In the genomic region with DNA sequence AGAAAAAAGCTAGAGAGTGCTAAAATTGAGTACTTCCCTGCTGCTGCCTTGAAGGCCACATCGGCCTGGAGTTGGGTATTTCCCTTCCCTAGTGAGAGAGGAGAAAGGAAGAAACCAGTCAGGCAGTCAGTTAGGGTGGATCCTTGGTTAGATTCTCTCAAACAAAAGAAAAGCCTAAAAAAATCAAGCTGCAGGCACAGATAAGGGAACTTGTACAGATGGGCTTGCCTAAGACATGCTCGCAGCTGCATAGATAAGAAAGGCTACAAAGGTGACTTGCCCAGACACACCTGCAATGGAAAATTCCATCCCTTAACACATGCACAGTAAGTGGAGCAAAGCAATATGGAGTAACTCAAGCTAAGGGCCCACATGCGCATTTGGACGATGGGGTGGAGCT, we compare ENCODE assay signal across 2 cellular contexts.
TF ChIP-seq lines count a peak whose summit lies in the region.

No MANE protein-coding gene starts in this region.

TF ChIP-seq in GM23338, 12 proteins besides CTCF, POLR2A, EP300 and RAD21 (continues in another document):
- TF ChIP-seq, protein P1, sequence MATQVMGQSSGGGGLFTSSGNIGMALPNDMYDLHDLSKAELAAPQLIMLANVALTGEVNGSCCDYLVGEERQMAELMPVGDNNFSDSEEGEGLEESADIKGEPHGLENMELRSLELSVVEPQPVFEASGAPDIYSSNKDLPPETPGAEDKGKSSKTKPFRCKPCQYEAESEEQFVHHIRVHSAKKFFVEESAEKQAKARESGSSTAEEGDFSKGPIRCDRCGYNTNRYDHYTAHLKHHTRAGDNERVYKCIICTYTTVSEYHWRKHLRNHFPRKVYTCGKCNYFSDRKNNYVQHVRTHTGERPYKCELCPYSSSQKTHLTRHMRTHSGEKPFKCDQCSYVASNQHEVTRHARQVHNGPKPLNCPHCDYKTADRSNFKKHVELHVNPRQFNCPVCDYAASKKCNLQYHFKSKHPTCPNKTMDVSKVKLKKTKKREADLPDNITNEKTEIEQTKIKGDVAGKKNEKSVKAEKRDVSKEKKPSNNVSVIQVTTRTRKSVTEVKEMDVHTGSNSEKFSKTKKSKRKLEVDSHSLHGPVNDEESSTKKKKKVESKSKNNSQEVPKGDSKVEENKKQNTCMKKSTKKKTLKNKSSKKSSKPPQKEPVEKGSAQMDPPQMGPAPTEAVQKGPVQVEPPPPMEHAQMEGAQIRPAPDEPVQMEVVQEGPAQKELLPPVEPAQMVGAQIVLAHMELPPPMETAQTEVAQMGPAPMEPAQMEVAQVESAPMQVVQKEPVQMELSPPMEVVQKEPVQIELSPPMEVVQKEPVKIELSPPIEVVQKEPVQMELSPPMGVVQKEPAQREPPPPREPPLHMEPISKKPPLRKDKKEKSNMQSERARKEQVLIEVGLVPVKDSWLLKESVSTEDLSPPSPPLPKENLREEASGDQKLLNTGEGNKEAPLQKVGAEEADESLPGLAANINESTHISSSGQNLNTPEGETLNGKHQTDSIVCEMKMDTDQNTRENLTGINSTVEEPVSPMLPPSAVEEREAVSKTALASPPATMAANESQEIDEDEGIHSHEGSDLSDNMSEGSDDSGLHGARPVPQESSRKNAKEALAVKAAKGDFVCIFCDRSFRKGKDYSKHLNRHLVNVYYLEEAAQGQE (IDR thresholded peaks at IDR 0.05; ENCODE audit: unreplicated experiment), result no peak
- TF ChIP-seq, protein P2, sequence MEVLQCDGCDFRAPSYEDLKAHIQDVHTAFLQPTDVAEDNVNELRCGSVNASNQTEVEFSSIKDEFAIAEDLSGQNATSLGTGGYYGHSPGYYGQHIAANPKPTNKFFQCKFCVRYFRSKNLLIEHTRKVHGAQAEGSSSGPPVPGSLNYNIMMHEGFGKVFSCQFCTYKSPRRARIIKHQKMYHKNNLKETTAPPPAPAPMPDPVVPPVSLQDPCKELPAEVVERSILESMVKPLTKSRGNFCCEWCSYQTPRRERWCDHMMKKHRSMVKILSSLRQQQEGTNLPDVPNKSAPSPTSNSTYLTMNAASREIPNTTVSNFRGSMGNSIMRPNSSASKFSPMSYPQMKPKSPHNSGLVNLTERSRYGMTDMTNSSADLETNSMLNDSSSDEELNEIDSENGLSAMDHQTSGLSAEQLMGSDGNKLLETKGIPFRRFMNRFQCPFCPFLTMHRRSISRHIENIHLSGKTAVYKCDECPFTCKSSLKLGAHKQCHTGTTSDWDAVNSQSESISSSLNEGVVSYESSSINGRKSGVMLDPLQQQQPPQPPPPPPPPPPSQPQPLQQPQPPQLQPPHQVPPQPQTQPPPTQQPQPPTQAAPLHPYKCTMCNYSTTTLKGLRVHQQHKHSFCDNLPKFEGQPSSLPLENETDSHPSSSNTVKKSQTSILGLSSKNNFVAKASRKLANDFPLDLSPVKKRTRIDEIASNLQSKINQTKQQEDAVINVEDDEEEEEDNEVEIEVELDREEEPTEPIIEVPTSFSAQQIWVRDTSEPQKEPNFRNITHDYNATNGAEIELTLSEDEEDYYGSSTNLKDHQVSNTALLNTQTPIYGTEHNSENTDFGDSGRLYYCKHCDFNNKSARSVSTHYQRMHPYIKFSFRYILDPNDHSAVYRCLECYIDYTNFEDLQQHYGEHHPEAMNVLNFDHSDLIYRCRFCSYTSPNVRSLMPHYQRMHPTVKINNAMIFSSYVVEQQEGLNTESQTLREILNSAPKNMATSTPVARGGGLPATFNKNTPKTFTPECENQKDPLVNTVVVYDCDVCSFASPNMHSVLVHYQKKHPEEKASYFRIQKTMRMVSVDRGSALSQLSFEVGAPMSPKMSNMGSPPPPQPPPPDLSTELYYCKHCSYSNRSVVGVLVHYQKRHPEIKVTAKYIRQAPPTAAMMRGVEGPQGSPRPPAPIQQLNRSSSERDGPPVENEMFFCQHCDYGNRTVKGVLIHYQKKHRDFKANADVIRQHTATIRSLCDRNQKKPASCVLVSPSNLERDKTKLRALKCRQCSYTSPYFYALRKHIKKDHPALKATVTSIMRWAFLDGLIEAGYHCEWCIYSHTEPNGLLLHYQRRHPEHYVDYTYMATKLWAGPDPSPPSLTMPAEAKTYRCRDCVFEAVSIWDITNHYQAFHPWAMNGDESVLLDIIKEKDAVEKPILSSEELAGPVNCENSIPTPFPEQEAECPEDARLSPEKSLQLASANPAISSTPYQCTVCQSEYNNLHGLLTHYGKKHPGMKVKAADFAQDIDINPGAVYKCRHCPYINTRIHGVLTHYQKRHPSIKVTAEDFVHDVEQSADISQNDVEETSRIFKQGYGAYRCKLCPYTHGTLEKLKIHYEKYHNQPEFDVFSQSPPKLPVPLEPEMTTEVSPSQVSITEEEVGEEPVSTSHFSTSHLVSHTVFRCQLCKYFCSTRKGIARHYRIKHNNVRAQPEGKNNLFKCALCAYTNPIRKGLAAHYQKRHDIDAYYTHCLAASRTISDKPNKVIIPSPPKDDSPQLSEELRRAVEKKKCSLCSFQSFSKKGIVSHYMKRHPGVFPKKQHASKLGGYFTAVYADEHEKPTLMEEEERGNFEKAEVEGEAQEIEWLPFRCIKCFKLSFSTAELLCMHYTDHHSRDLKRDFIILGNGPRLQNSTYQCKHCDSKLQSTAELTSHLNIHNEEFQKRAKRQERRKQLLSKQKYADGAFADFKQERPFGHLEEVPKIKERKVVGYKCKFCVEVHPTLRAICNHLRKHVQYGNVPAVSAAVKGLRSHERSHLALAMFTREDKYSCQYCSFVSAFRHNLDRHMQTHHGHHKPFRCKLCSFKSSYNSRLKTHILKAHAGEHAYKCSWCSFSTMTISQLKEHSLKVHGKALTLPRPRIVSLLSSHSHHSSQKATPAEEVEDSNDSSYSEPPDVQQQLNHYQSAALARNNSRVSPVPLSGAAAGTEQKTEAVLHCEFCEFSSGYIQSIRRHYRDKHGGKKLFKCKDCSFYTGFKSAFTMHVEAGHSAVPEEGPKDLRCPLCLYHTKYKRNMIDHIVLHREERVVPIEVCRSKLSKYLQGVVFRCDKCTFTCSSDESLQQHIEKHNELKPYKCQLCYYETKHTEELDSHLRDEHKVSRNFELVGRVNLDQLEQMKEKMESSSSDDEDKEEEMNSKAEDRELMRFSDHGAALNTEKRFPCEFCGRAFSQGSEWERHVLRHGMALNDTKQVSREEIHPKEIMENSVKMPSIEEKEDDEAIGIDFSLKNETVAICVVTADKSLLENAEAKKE (CRISPR knock-in tag; IDR thresholded peaks at IDR 0.05), result no peak
- TF ChIP-seq EZH2phosphoT487 (IDR thresholded peaks at IDR 0.05; ENCODE audit: unreplicated experiment), result no peak
- TF ChIP-seq POLR2AphosphoS5 (IDR thresholded peaks at IDR 0.05; ENCODE audit: low read depth), result no peak
- no peak for TF ChIP-seq ZNF114 (CRISPR knock-in tag; IDR thresholded peaks at IDR 0.05)
- TF ChIP-seq ZNF331 (CRISPR knock-in tag; IDR thresholded peaks at IDR 0.05; ENCODE audit: low read depth), result no peak
- TF ChIP-seq CREB1 (CRISPR knock-in tag; IDR thresholded peaks at IDR 0.05; ENCODE audit: low read depth), result no peak
- no peak for TF ChIP-seq JUNB (IDR thresholded peaks at IDR 0.05; ENCODE audit: unreplicated experiment)
- no peak for TF ChIP-seq ETS1 (IDR thresholded peaks at IDR 0.05)
- no peak for TF ChIP-seq NANOG (IDR thresholded peaks at IDR 0.05; ENCODE audit: borderline replicate concordance)

TF ChIP-seq in H1, 55 proteins besides CTCF, POLR2A, EP300 and RAD21:
- TF ChIP-seq SIRT6 (IDR thresholded peaks at IDR 0.05; ENCODE audit: low read length) (no peak), NANOG (IDR thresholded peaks at IDR 0.05; ENCODE audit: insufficient read depth, low read depth, low read length, poor library complexity, severe bottlenecking) (no peak), SUZ12 (IDR thresholded peaks at IDR 0.05; ENCODE audit: low read length) (no peak), CBX5 (IDR thresholded peaks at IDR 0.05; ENCODE audit: low read depth, low read length) (no peak), SP2 (IDR thresholded peaks at IDR 0.05; ENCODE audit: low read length) (no peak), MAX (IDR thresholded peaks at IDR 0.05) (no peak), CHD1 (IDR thresholded peaks at IDR 0.05; ENCODE audit: low read depth, low read length) (no peak), RBBP5 (IDR thresholded peaks at IDR 0.05; ENCODE audit: borderline replicate concordance, low read depth, low read length) (no peak), CTBP2 (IDR thresholded peaks at IDR 0.05; ENCODE audit: borderline replicate concordance, insufficient read depth, insufficient read length, low read length) (no peak), CBX8 (IDR thresholded peaks at IDR 0.05; ENCODE audit: borderline replicate concordance, low read depth, low read length) (no peak), NRF1 (IDR thresholded peaks at IDR 0.05; ENCODE audit: low read depth, low read length) (no peak), PHF8 (conservative IDR thresholded peaks at IDR 0.05; ENCODE audit: low read depth, low read length) (no peak), RXRA (IDR thresholded peaks at IDR 0.05; ENCODE audit: insufficient read depth, low read depth, low read length) (no peak), POU5F1 (IDR thresholded peaks at IDR 0.05; ENCODE audit: low read depth, low read length) (no peak), JUN (IDR thresholded peaks at IDR 0.05; ENCODE audit: low read depth, low read length) (no peak), SIX5 (IDR thresholded peaks at IDR 0.05; ENCODE audit: low read depth, low read length) (no peak), TAF7 (optimal IDR thresholded peaks at IDR 0.05; ENCODE audit: borderline replicate concordance, low read depth, low read length) (no peak), POLR2AphosphoS5 (IDR thresholded peaks at IDR 0.05; ENCODE audit: low read depth, low read length) (no peak)
